In genomic region chr7:156999611-157000046, GRCh38 we compare ENCODE assay signal across 8 cellular contexts. TPM values are rescaled to one million over a fixed set of nuclear protein-coding genes. Genes with fewer than 3 reads are reported as not detected.
DNase-seq lines count a peak whose midpoint lies in the region; ATAC-seq and TF ChIP-seq lines count a peak whose summit lies in the region.

No MANE protein-coding gene starts in this region.

- H3K27me3 ChIP-seq in tibial nerve: peaks cover 2 to 92% of the 10 kb centered on the region in 2 donors

- H3K4me1 Mint-ChIP-seq in activated T-cell treated with anti-CD3 and anti-CD28 coated beads, Interleukin-2, amount 50 U/mL, for 4 hours (ENCODE audit: low read depth): peaks cover 20% of the 10 kb centered on the region
- H3K4me1 Mint-ChIP-seq in activated T-cell treated with anti-CD3 and anti-CD28 coated beads, Interleukin-2, amount 50 U/mL, for 24 hours (ENCODE audit: low read depth): peaks cover 28% of the 10 kb centered on the region
- peaks cover 13 to 25% of the 10 kb centered on the region in 2 donors for H3K4me1 Mint-ChIP-seq in immature natural killer cell

- H3K9me3 Mint-ChIP-seq in activated T-cell treated with anti-CD3 and anti-CD28 coated beads, Interleukin-2, amount 50 U/mL, for 4 hours: no peaks in the 10 kb centered on the region
- no peaks in the 10 kb centered on the region for H3K9me3 Mint-ChIP-seq in activated T-cell treated with anti-CD3 and anti-CD28 coated beads, Interleukin-2, amount 50 U/mL, for 24 hours
- H3K9me3 Mint-ChIP-seq in immature natural killer cell: peaks cover 0 to 2% (median 0%) of the 10 kb centered on the region in 6 donors

- no peak for TF ChIP-seq EP300 in tibial nerve (IDR thresholded peaks at IDR 0.05)

- TF ChIP-seq POLR2A in tibial nerve (IDR thresholded peaks at IDR 0.05): no peak

- TF ChIP-seq CTCF in VCaP (conservative IDR thresholded peaks at IDR 0.05): no peak
- TF ChIP-seq CTCF in tibial nerve (IDR thresholded peaks at IDR 0.05): no peak

- peak overlapping the region; percentile 42 for H3K4me3 Mint-ChIP-seq in activated T-cell treated with anti-CD3 and anti-CD28 coated beads, Interleukin-2, amount 50 U/mL, for 4 hours
- H3K4me3 Mint-ChIP-seq in activated T-cell treated with anti-CD3 and anti-CD28 coated beads, Interleukin-2, amount 50 U/mL, for 24 hours: no peak overlapping the region
- H3K4me3 Mint-ChIP-seq in immature natural killer cell: peak overlapping the region; percentile 45 to 68 (median 64)

- H3K4me3 ChIP-seq in tibial nerve: peak overlapping the region; percentile 3 to 48 (median 34)

- ATAC-seq in activated T-cell treated with anti-CD3 and anti-CD28 coated beads, Interleukin-2, amount 50 U/mL, for 4 hours: no peak
- ATAC-seq in GM19328 (IDR thresholded peaks at IDR 0.05; ENCODE audit: unreplicated experiment) (no peak), GM18520 (IDR thresholded peaks at IDR 0.05; ENCODE audit: unreplicated experiment) (no peak)

- DNase-seq in activated T-cell treated with anti-CD3 and anti-CD28 coated beads, Interleukin-2, amount 50 U/mL, for 4 hours: no peak
- no peak for DNase-seq in activated T-cell treated with anti-CD3 and anti-CD28 coated beads, Interleukin-2, amount 50 U/mL, for 24 hours
- no peak for DNase-seq in immature natural killer cell
- DNase-seq in tibial nerve (ENCODE audit: low spot score in 2 of 2): no peak
- no peak for DNase-seq in stimulated activated CD4-positive, alpha-beta T cell treated with anti-CD3 and anti-CD28 coated beads, Interleukin-12 subunit alpha, Interleukin-12 subunit beta, amount 100 ng/mL, for 4 hours

- peaks cover 0 to 46% (median 20%) of the 10 kb centered on the region in 4 donors for H3K4me1 ChIP-seq in tibial nerve

- no peaks in the 10 kb centered on the region for H3K36me3 Mint-ChIP-seq in activated T-cell treated with anti-CD3 and anti-CD28 coated beads, Interleukin-2, amount 50 U/mL, for 4 hours (ENCODE audit: insufficient read depth)
- no peaks in the 10 kb centered on the region for H3K36me3 Mint-ChIP-seq in activated T-cell treated with anti-CD3 and anti-CD28 coated beads, Interleukin-2, amount 50 U/mL, for 24 hours (ENCODE audit: low read depth)
- no peaks in the 10 kb centered on the region for H3K36me3 Mint-ChIP-seq in immature natural killer cell

- peaks cover 0 to 12% (median 0%) of the 10 kb centered on the region in 4 donors for H3K9me3 ChIP-seq in tibial nerve

- no peak overlapping the region for H3K27ac Mint-ChIP-seq in activated T-cell treated with anti-CD3 and anti-CD28 coated beads, Interleukin-2, amount 50 U/mL, for 24 hours
- H3K27ac Mint-ChIP-seq in immature natural killer cell: no peak overlapping the region

- H3K36me3 ChIP-seq in tibial nerve: no peaks in the 10 kb centered on the region

- peaks cover 70% of the 10 kb centered on the region for H3K27me3 Mint-ChIP-seq in activated T-cell treated with anti-CD3 and anti-CD28 coated beads, Interleukin-2, amount 50 U/mL, for 4 hours (ENCODE audit: low read depth)
- H3K27me3 Mint-ChIP-seq in activated T-cell treated with anti-CD3 and anti-CD28 coated beads, Interleukin-2, amount 50 U/mL, for 24 hours: peaks cover 88% of the 10 kb centered on the region
- peaks cover 10 to 44% (median 36%) of the 10 kb centered on the region in 3 donors for H3K27me3 Mint-ChIP-seq in immature natural killer cell (ENCODE audit: low read depth in 3 of 3)

- WGBS in tibial nerve, 2 donors: 5 to 17% methylated on average over 13 to 16 of the region's 56 CpGs

- H3K27ac ChIP-seq in VCaP: peak overlapping the region; percentile 83
- H3K27ac ChIP-seq in tibial nerve: peak overlapping the region in 1 of 4 donors; percentile 52

RNA-seq across cellular contexts. Expression of gene MNX1, which starts 10.8 kb away (rescaled TPM):
- not detected for total RNA-seq in activated T-cell treated with anti-CD3 and anti-CD28 coated beads, Interleukin-2, amount 50 U/mL, for 4 hours
- not detected for polyA plus RNA-seq in immature natural killer cell
- total RNA-seq in tibial nerve: not detected

RNA-seq across cellular contexts. Expression of gene NOM1, which starts 50.1 kb away (rescaled TPM):
- total RNA-seq in activated T-cell treated with anti-CD3 and anti-CD28 coated beads, Interleukin-2, amount 50 U/mL, for 4 hours: 10 to 100 TPM; 46.3 to 49.3 (median 47.4) TPM
- 1 to 10 TPM in 2 of 3 donors, under 1 TPM in 1; 0.36 to 7.2 (median 3.0) TPM for polyA plus RNA-seq in immature natural killer cell
- 10 to 100 TPM; 23.3 to 41.5 (median 25.3) TPM for total RNA-seq in tibial nerve
